In genomic region chr14:52729925-52730707, GRCh38 we compare ENCODE assay signal across 1 cellular context.
A peak's percentile ranks its signal among the peaks of the same experiment; 100 is the strongest.
TF ChIP-seq lines count a peak whose summit lies in the region.

Gene STYX (plus strand): TSS chr14:52730166. CDS start chr14:52730475, 309 bp downstream.

TF ChIP-seq in K562, 482 proteins besides CTCF, POLR2A, EP300 and RAD21 (continued from another document and continues in another):
- TF ChIP-seq PPARD (CRISPR knock-in tag; IDR thresholded peaks at IDR 0.05) (no peak), NKRF (IDR thresholded peaks at IDR 0.05; ENCODE audit: borderline replicate concordance) (0 out of 2 replicates have a peak, but pooled peaks have one; percentile 29), NR4A1 (CRISPR knock-in tag; IDR thresholded peaks at IDR 0.05) (no peak), NR4A1 (tag; IDR thresholded peaks at IDR 0.05) (no peak), MLX (CRISPR knock-in tag; conservative IDR thresholded peaks at IDR 0.05) (no peak), ZC3H4 (CRISPR knock-in tag; IDR thresholded peaks at IDR 0.05; ENCODE audit: borderline replicate concordance) (no peak), ARID3A (IDR thresholded peaks at IDR 0.05; ENCODE audit: borderline replicate concordance, low read depth, low read length) (no peak), ZNF3 (CRISPR knock-in tag; IDR thresholded peaks at IDR 0.05) (no peak), HMG20B (CRISPR knock-in tag; IDR thresholded peaks at IDR 0.05) (no peak), TRIM25 (IDR thresholded peaks at IDR 0.05; ENCODE audit: borderline replicate concordance) (no peak), GTF3C2 (IDR thresholded peaks at IDR 0.05; ENCODE audit: borderline replicate concordance, extremely low read depth, insufficient read length) (no peak), MED1 (CRISPR knock-in tag; IDR thresholded peaks at IDR 0.05; ENCODE audit: borderline replicate concordance) (no peak), SMAD3 (CRISPR knock-in tag; conservative IDR thresholded peaks at IDR 0.05) (no peak), ZNF77 (CRISPR knock-in tag; IDR thresholded peaks at IDR 0.05) (no peak), POLR2AphosphoS2 (IDR thresholded peaks at IDR 0.05; ENCODE audit: low read length) (0 out of 2 replicates have a peak, but pooled peaks have one; percentile 66), SMC3 (conservative IDR thresholded peaks at IDR 0.05; ENCODE audit: insufficient read depth, low read depth, low read length) (no peak), TAF1 (IDR thresholded peaks at IDR 0.05; ENCODE audit: control insufficient read depth, extremely low read depth, insufficient read depth, low read length, severe bottlenecking) (peak; percentile 75), TCFL5 (CRISPR knock-in tag; conservative IDR thresholded peaks at IDR 0.05) (no peak), FUS (optimal IDR thresholded peaks at IDR 0.05; ENCODE audit: low read depth, low read length) (no peak), HNRNPL (IDR thresholded peaks at IDR 0.05; ENCODE audit: low read depth, low read length) (no peak), PURB (CRISPR knock-in tag; IDR thresholded peaks at IDR 0.05; ENCODE audit: low read depth) (no peak), TRIM28 (IDR thresholded peaks at IDR 0.05) (no peak), JUNB (CRISPR knock-in tag; conservative IDR thresholded peaks at IDR 0.05) (no peak), ZSCAN29 (IDR thresholded peaks at IDR 0.05) (no peak), NR3C1 (CRISPR knock-in tag; IDR thresholded peaks at IDR 0.05) (no peak), ZSCAN32 (CRISPR knock-in tag; IDR thresholded peaks at IDR 0.05) (no peak), BACH1 (tag; IDR thresholded peaks at IDR 0.05) (no peak), TAF9B (IDR thresholded peaks at IDR 0.05; ENCODE audit: partially characterized antibody) (peak; percentile 56), CTCFL (IDR thresholded peaks at IDR 0.05; ENCODE audit: borderline replicate concordance, insufficient read depth, low read depth, low read length, poor library complexity, severe bottlenecking) (no peak), PCBP2 (IDR thresholded peaks at IDR 0.05; ENCODE audit: low read depth, low read length, poor library complexity, severe bottlenecking) (no peak), CHCHD3 (CRISPR knock-in tag; IDR thresholded peaks at IDR 0.05) (no peak), HMBOX1 (IDR thresholded peaks at IDR 0.05) (no peak), ZBTB8A (IDR thresholded peaks at IDR 0.05; ENCODE audit: partially characterized antibody) (no peak), FOXA1 (IDR thresholded peaks at IDR 0.05; ENCODE audit: borderline replicate concordance) (no peak), SMARCB1 (IDR thresholded peaks at IDR 0.05; ENCODE audit: insufficient read length, low read depth) (no peak), HEY1 (CRISPR knock-in tag; IDR thresholded peaks at IDR 0.05; ENCODE audit: borderline replicate concordance) (no peak), ZNF584 (CRISPR knock-in tag; IDR thresholded peaks at IDR 0.05; ENCODE audit: low read depth) (no peak), MIER1 (IDR thresholded peaks at IDR 0.05; ENCODE audit: low read depth) (no peak), SRSF7 (optimal IDR thresholded peaks at IDR 0.05; ENCODE audit: low read depth, low read length) (no peak), SRSF1 (IDR thresholded peaks at IDR 0.05; ENCODE audit: low read depth, low read length) (no peak), IRF9 (tag; IDR thresholded peaks at IDR 0.05) (no peak), NFIC (IDR thresholded peaks at IDR 0.05) (no peak), CCNT2 (IDR thresholded peaks at IDR 0.05; ENCODE audit: borderline replicate concordance, extremely low read depth, insufficient read length, low read depth, low read length) (peak; percentile 73), GTF2A2 (tag; IDR thresholded peaks at IDR 0.05) (no peak), THRB (CRISPR knock-in tag; conservative IDR thresholded peaks at IDR 0.05) (no peak), SAFB (IDR thresholded peaks at IDR 0.05; ENCODE audit: borderline replicate concordance, low read depth, low read length) (peak; percentile 23; the same call in 1 of the 2 replicates), ZNF696 (CRISPR knock-in tag; conservative IDR thresholded peaks at IDR 0.05) (no peak), JUND (IDR thresholded peaks at IDR 0.05; ENCODE audit: borderline replicate concordance, low read depth, low read length) (no peak), JUND (tag; IDR thresholded peaks at IDR 0.05; ENCODE audit: borderline replicate concordance, low read depth, low read length) (no peak), GMEB1 (CRISPR knock-in tag; IDR thresholded peaks at IDR 0.05) (peak; percentile 84), ZNF57 (CRISPR knock-in tag; IDR thresholded peaks at IDR 0.05) (no peak), ZNF561 (CRISPR knock-in tag; conservative IDR thresholded peaks at IDR 0.05) (no peak), ZNF76 (CRISPR knock-in tag; IDR thresholded peaks at IDR 0.05; ENCODE audit: borderline replicate concordance) (no peak), SREBF2 (CRISPR knock-in tag; IDR thresholded peaks at IDR 0.05) (no peak), GATAD2B (IDR thresholded peaks at IDR 0.05; ENCODE audit: borderline replicate concordance) (no peak), EGR1 (conservative IDR thresholded peaks at IDR 0.05) (peak; percentile 95), TAL1 (IDR thresholded peaks at IDR 0.05) (no peak), ELF4 (CRISPR knock-in tag; IDR thresholded peaks at IDR 0.05) (no peak), NFIX (CRISPR knock-in tag; IDR thresholded peaks at IDR 0.05; ENCODE audit: low read depth) (no peak)
